ENCODE assay signal across 9 cellular contexts in the genomic region with DNA sequence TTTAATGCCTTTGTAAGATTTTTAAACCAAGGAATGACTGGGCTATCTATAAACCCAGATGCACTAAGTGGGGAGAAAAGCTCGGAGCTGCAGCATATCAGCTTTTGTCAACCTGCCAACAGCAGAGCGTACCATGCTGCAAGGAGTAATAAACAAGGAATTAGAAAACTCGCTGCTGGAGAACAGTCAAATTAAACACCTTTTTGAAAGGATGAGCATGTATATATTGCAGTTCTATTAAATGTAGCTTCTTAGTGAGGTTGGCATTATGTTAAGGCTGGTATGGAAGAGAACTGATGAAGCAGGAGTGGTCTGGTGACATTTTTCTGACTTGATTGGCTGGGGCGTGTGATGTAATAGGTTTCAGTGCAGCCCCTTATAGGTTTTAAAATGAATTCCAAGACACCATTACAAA.
DNase-seq lines count a peak whose midpoint lies in the region; ATAC-seq and TF ChIP-seq lines count a peak whose summit lies in the region.
"Had no signal": no experiment of that assay in that cellular context is flagged by ENCODE, and none has a peak within 500 bp of the region (broad histone marks: within the 10 kb centered on the region; RNA-seq: fewer than 3 reads in every experiment).

No MANE protein-coding gene starts in this region.

- DNase-seq in AG08396 (ENCODE audit: low spot score): peak; percentile 43
- DNase-seq in SK-N-MC (ENCODE audit: low read depth, low spot score): no peak
- DNase-seq in fibroblast of villous mesenchyme (ENCODE audit: low read depth): peak; percentile 84
- no peak for DNase-seq in neural progenitor cell (ENCODE audit: low spot score)
- no peak for DNase-seq in activated CD4-positive, alpha-beta T cell treated with anti-CD3 and anti-CD28 coated beads, Interleukin-2, amount 50 U/mL, for 4 hours
- DNase-seq in NCI-H128 (lab: John Stamatoyannopoulos, UW; ENCODE audit: unreplicated experiment): no peak

- peaks cover 19% of the 10 kb centered on the region for H4K20me1 ChIP-seq in neural progenitor cell (ENCODE audit: low read depth)

- peak overlapping the region; percentile 81 for H3K4me3 ChIP-seq in SK-N-MC
- H3K4me3 ChIP-seq in fibroblast of villous mesenchyme (ENCODE audit: low read depth, low read length): peak overlapping the region; percentile 62
- H3K4me3 ChIP-seq in neural progenitor cell: no peak overlapping the region

- H3K4me1 ChIP-seq in neural progenitor cell: peaks cover 24% of the 10 kb centered on the region

- no peaks in the 10 kb centered on the region for H3K9me3 Mint-ChIP-seq in neural progenitor cell

- H3F3A ChIP-seq in neural progenitor cell (ENCODE audit: low read depth): peaks cover 6% of the 10 kb centered on the region

- H3K36me3 ChIP-seq in SK-N-MC (ENCODE audit: insufficient read depth, low read length) (peaks cover 43% of the 10 kb centered on the region), neural progenitor cell (peaks cover 18% of the 10 kb centered on the region)

- H3K9me3 ChIP-seq in SK-N-MC (ENCODE audit: low read depth, low read length) (no peaks in the 10 kb centered on the region), neural progenitor cell (ENCODE audit: low read depth) (no peaks in the 10 kb centered on the region)

- H3K27me3 Mint-ChIP-seq in neural progenitor cell (ENCODE audit: insufficient read depth, low read depth): no peaks in the 10 kb centered on the region

- TF ChIP-seq CTCF in fibroblast of villous mesenchyme (IDR thresholded peaks at IDR 0.05; ENCODE audit: insufficient read depth, low read depth, low read length) (no peak), neural progenitor cell (IDR thresholded peaks at IDR 0.05) (no peak)

- peaks cover 52% of the 10 kb centered on the region for H3K4me1 Mint-ChIP-seq in neural progenitor cell

- peaks cover 16% of the 10 kb centered on the region for H3K36me3 Mint-ChIP-seq in neural progenitor cell

- H3K9ac ChIP-seq in SK-N-MC (ENCODE audit: insufficient read length): peak overlapping the region; percentile 73
- no peak overlapping the region for H3K9ac ChIP-seq in neural progenitor cell

- no peaks in the 10 kb centered on the region for H3K79me2 ChIP-seq in neural progenitor cell (ENCODE audit: low read depth)

- ATAC-seq in HG02973 (IDR thresholded peaks at IDR 0.05; ENCODE audit: unreplicated experiment) (no peak), GM18861 (IDR thresholded peaks at IDR 0.05; ENCODE audit: unreplicated experiment) (no peak)
- ATAC-seq: HCT116 had no signal

- H2AFZ ChIP-seq in neural progenitor cell (replicated peaks): no peak overlapping the region

- peak overlapping the region; percentile 82 for H3K27ac ChIP-seq in SK-N-MC
- H3K27ac ChIP-seq in neural progenitor cell: no peak overlapping the region

- no peaks in the 10 kb centered on the region for H3K27me3 ChIP-seq in neural progenitor cell

- no peak overlapping the region for H3K4me2 ChIP-seq in neural progenitor cell

- peak overlapping the region; percentile 57 for H3K4me3 Mint-ChIP-seq in neural progenitor cell

- H3K27ac Mint-ChIP-seq in neural progenitor cell: no peak overlapping the region

Comparison
In these comparisons a context has a peak if more than half of its experiments do, and no peak if none do; other contexts are left out.
1. DNase-seq: peak in AG08396 (single experiment) and fibroblast of villous mesenchyme (single experiment); none in SK-N-MC (single experiment), neural progenitor cell (single experiment), activated CD4-positive, alpha-beta T cell treated with anti-CD3 and anti-CD28 coated beads, Interleukin-2, amount 50 U/mL, for 4 hours (0 of 2) and NCI-H128 (single experiment).